ENCODE assay signal across 8 cellular contexts in genomic region chr2:65129613-65130439, GRCh38. TPM values are rescaled to one million over a fixed set of nuclear protein-coding genes. Genes with fewer than 3 reads are reported as not detected.
A peak's percentile ranks its signal among the peaks of the same experiment; 100 is the strongest.
DNase-seq lines count a peak whose midpoint lies in the region; ATAC-seq and TF ChIP-seq lines count a peak whose summit lies in the region.

Gene RAB1A (minus strand): TSS chr2:65130106. CDS start chr2:65129915, 191 bp downstream.

- H3K36me3 ChIP-seq in mucosa of descending colon (ENCODE audit: low read depth), result peaks cover 3% of the 10 kb centered on the region

- intact Hi-C loops in mucosa of descending colon (cut with DNase I, micrococcal nuclease), result no loop called here

- H3K4me3 ChIP-seq in epithelial cell of esophagus (ENCODE audit: low read length), result peak within 1 kb of the TSS; percentile 99
- H3K4me3 ChIP-seq in mucosa of descending colon, result peak within 1 kb of the TSS; percentile 67

- DNase-seq in DMS53 (lab: John Stamatoyannopoulos, UW), result peak; percentile 100
- peak; percentile 59 for DNase-seq in OCI-M2 (lab: John Stamatoyannopoulos, UW; ENCODE audit: unreplicated experiment)
- DNase-seq in activated T-cell treated with anti-CD3 and anti-CD28 coated beads for 4 hours, result peak; percentile 98
- peak; percentile 100 for DNase-seq in epithelial cell of esophagus (ENCODE audit: low read depth)
- peak; percentile 99 to 100 (median 100) for DNase-seq in mucosa of descending colon
- DNase-seq in stimulated activated CD8-positive, alpha-beta memory T cell treated with anti-CD3 and anti-CD28 coated beads, Interleukin-4, amount 100 ng/mL, for 24 hours (ENCODE audit: low read depth), result peak; percentile 99

- peak; percentile 95 for ATAC-seq in GM21576 (IDR thresholded peaks at IDR 0.05; ENCODE audit: unreplicated experiment)
- peak; percentile 94 for ATAC-seq in mucosa of descending colon

- H3K9me3 ChIP-seq in mucosa of descending colon, result no peaks in the 10 kb centered on the region

- peaks cover 38% of the 10 kb centered on the region for H3K4me1 ChIP-seq in mucosa of descending colon (ENCODE audit: low read depth)

- TF ChIP-seq CTCF in epithelial cell of esophagus (IDR thresholded peaks at IDR 0.05; ENCODE audit: insufficient read depth, low read depth, low read length, missing control alignments) (peak; percentile 38), mucosa of descending colon (IDR thresholded peaks at IDR 0.05) (no peak)

- TF ChIP-seq EP300 in Ishikawa (IDR thresholded peaks at IDR 0.05; ENCODE audit: borderline replicate concordance), result no peak; the same call in 1 of the 2 replicates

- TF ChIP-seq RAD21 in Ishikawa (IDR thresholded peaks at IDR 0.05; ENCODE audit: low read depth), result no peak

TF ChIP-seq in Ishikawa, 13 proteins besides CTCF, POLR2A, EP300 and RAD21:
- no peak for TF ChIP-seq CEBPB (IDR thresholded peaks at IDR 0.05)
- no peak for TF ChIP-seq TEAD4 (IDR thresholded peaks at IDR 0.05)
- TF ChIP-seq EGR1 (IDR thresholded peaks at IDR 0.05), result peak; percentile 17; the same call in 1 of the 2 replicates
- peak; percentile 46 for TF ChIP-seq TCF12 (IDR thresholded peaks at IDR 0.05; ENCODE audit: low read depth)
- peak; percentile 97 for TF ChIP-seq YY1 (IDR thresholded peaks at IDR 0.05; ENCODE audit: low read depth)
- TF ChIP-seq FOXM1 (IDR thresholded peaks at IDR 0.05; ENCODE audit: borderline replicate concordance, low read depth), result no peak
- peak; percentile 65; the same call in 1 of the 2 replicates for TF ChIP-seq ZBTB7A (IDR thresholded peaks at IDR 0.05; ENCODE audit: low read depth)
- TF ChIP-seq REST (IDR thresholded peaks at IDR 0.05; ENCODE audit: low read depth), result no peak
- TF ChIP-seq TAF1 (IDR thresholded peaks at IDR 0.05; ENCODE audit: low read depth), result peak; percentile 84
- TF ChIP-seq NFIC (IDR thresholded peaks at IDR 0.05), result peak; percentile 34; the same call in 1 of the 2 replicates
- peak; percentile 38 for TF ChIP-seq MAX (IDR thresholded peaks at IDR 0.05)
- 0 out of 2 replicates have a peak, but pooled peaks have one; percentile 5 for TF ChIP-seq USF1 (IDR thresholded peaks at IDR 0.05)
- TF ChIP-seq CREB1 (IDR thresholded peaks at IDR 0.05; ENCODE audit: low read depth), result peak; percentile 71

RNA-seq across cellular contexts. Expression of gene RAB1A, which starts in this region (rescaled TPM):
- total RNA-seq in mucosa of descending colon, result 100 to 1,000 TPM; 144 to 165 (median 151) TPM

Comparison
In these comparisons a context has a peak if more than half of its experiments do, and no peak if none do; other contexts are left out.
1. Peak in every context shown above with its lines: DNase-seq, ATAC-seq and H3K4me3 ChIP-seq.